8 cellular contexts compared by ENCODE assay signal in genomic region chr5:61330341-61330878, GRCh38. TPM values are rescaled to one million over a fixed set of nuclear protein-coding genes. Genes with fewer than 3 reads are reported as not detected.
DNase-seq lines count a peak whose midpoint lies in the region; ATAC-seq and TF ChIP-seq lines count a peak whose summit lies in the region.

No MANE protein-coding gene starts in this region.

- peak overlapping the region; percentile 38 for H3K4ac ChIP-seq in mesendoderm (ENCODE audit: low read depth, low read length)

- peak overlapping the region; percentile 93 for H3K4me2 ChIP-seq in mesendoderm (ENCODE audit: low read length)

- H2BK15ac ChIP-seq in mesendoderm (replicated peaks; ENCODE audit: low read depth): peak overlapping the region; percentile 27

- peak overlapping the region; percentile 77 to 84 for H3K27ac Mint-ChIP-seq in T-cell
- peak overlapping the region; percentile 35 to 99 for H3K27ac Mint-ChIP-seq in effector memory CD8-positive, alpha-beta T cell
- peak overlapping the region; percentile 85 for H3K27ac Mint-ChIP-seq in type B pancreatic cell

- H3K56ac ChIP-seq in mesendoderm (ENCODE audit: low read length): peak overlapping the region; percentile 96

- H3K9ac ChIP-seq in mesendoderm (ENCODE audit: low read length): peak overlapping the region; percentile 92

- H3K9me3 Mint-ChIP-seq in T-cell (no peaks in the 10 kb centered on the region), type B pancreatic cell (no peaks in the 10 kb centered on the region)
- no peaks in the 10 kb centered on the region for H3K9me3 Mint-ChIP-seq in effector memory CD8-positive, alpha-beta T cell

- no CpG with 5 or more reads among the region's 32 CpGs for WGBS in mesendoderm (ENCODE audit: extremely low coverage, insufficient coverage, low lambda C conversion rate)

- H3K18ac ChIP-seq in mesendoderm (ENCODE audit: low read length): peak overlapping the region; percentile 85

- H2BK120ac ChIP-seq in mesendoderm (ENCODE audit: low read depth, low read length): no peak overlapping the region

- DNase-seq in NCI-H1417 (lab: John Stamatoyannopoulos, UW): peak; percentile 74 to 86 (median 83)
- DNase-seq in NCI-H1417 treated with DMSO at 0.1 percent for 48 hours (lab: John Stamatoyannopoulos, UW): no peak
- DNase-seq in HuH-7.5 (ENCODE audit: low spot score): peak; percentile 31
- DNase-seq in T-cell: peak in 11 of 34 experiments; percentile 11 to 35 (median 15)
- DNase-seq in effector memory CD8-positive, alpha-beta T cell: peak in 1 of 3 experiments; percentile 22
- peak; percentile 97 for DNase-seq in mesendoderm
- DNase-seq in type B pancreatic cell (ENCODE audit: extremely low spot score, unreplicated experiment): no peak

- peaks cover 30 to 49% (median 47%) of the 10 kb centered on the region in 3 donors for H3K4me1 Mint-ChIP-seq in T-cell
- H3K4me1 Mint-ChIP-seq in effector memory CD8-positive, alpha-beta T cell (ENCODE audit: low read depth in 2 of 2): peaks cover 37 to 48% of the 10 kb centered on the region in 2 donors
- peaks cover 32% of the 10 kb centered on the region for H3K4me1 Mint-ChIP-seq in type B pancreatic cell (ENCODE audit: unreplicated experiment)

- H3K27me3 ChIP-seq in mesendoderm (ENCODE audit: insufficient read depth, low read length, poor library complexity): peaks cover 2% of the 10 kb centered on the region

- peak overlapping the region; percentile 88 for H3K27ac ChIP-seq in mesendoderm (ENCODE audit: low read depth, low read length)

- no peaks in the 10 kb centered on the region for H3K36me3 ChIP-seq in mesendoderm (ENCODE audit: control insufficient read depth, insufficient read depth, low read length)

- no peak for TF ChIP-seq CTCF in type B pancreatic cell (conservative IDR thresholded peaks at IDR 0.05)

- H3K23ac ChIP-seq in mesendoderm (ENCODE audit: low read length): no peak overlapping the region

- POLR2A ChIA-PET in T-cell (lab: Charles Lee): interaction anchor here (0.5 to 1.5 kb wide), 2 partner anchors 24 to 166 kb away, joined by 3 to 9 read pairs; no protein-coding TSS in a partner anchor

- ATAC-seq in T-cell (replicated peaks in 1 of 4): peak in 1 of 4 experiments; percentile 0
- no peak for ATAC-seq in effector memory CD8-positive, alpha-beta T cell (replicated peaks)
- no peak for ATAC-seq in HG03432 (IDR thresholded peaks at IDR 0.05; ENCODE audit: unreplicated experiment)

- no peak overlapping the region for H4K8ac ChIP-seq in mesendoderm (ENCODE audit: low read depth, low read length)

- H2BK5ac ChIP-seq in mesendoderm (ENCODE audit: low read length): peak overlapping the region; percentile 66

- H3K27me3 Mint-ChIP-seq in T-cell: peaks cover 5 to 27% of the 10 kb centered on the region in 2 donors
- peaks cover 0 to 10% of the 10 kb centered on the region in 2 donors for H3K27me3 Mint-ChIP-seq in effector memory CD8-positive, alpha-beta T cell
- H3K27me3 Mint-ChIP-seq in type B pancreatic cell: peaks cover 13% of the 10 kb centered on the region

- no peak overlapping the region for H4K5ac ChIP-seq in mesendoderm (ENCODE audit: low read length)

- H3K4me3 ChIP-seq in mesendoderm (ENCODE audit: low read length): peak overlapping the region; percentile 55

- H2AK5ac ChIP-seq in mesendoderm (ENCODE audit: low read length): no peak overlapping the region

- peaks cover 7% of the 10 kb centered on the region for H3K79me1 ChIP-seq in mesendoderm (ENCODE audit: low read length)

- H3K79me2 ChIP-seq in mesendoderm (ENCODE audit: control insufficient read depth, insufficient read depth, low read length): peaks cover 24% of the 10 kb centered on the region

- peak overlapping the region; percentile 81 to 95 (median 84) for H3K4me3 Mint-ChIP-seq in T-cell
- peak overlapping the region; percentile 93 to 95 for H3K4me3 Mint-ChIP-seq in effector memory CD8-positive, alpha-beta T cell
- peak overlapping the region; percentile 94 for H3K4me3 Mint-ChIP-seq in type B pancreatic cell

- peaks cover 32% of the 10 kb centered on the region for H3K4me1 ChIP-seq in mesendoderm (ENCODE audit: control insufficient read depth, low read depth, low read length)

- CTCF ChIA-PET in T-cell (lab: Charles Lee): interaction anchor here in 1 of 2 donors (1.0 to 2.1 kb wide), 3 partner anchors 47 to 78 kb away, joined by 3 to 16 read pairs (median 3); no protein-coding TSS in a partner anchor

- no peaks in the 10 kb centered on the region for H3K36me3 Mint-ChIP-seq in T-cell
- H3K36me3 Mint-ChIP-seq in effector memory CD8-positive, alpha-beta T cell (ENCODE audit: insufficient read depth): peaks cover 40% of the 10 kb centered on the region
- peaks cover 3% of the 10 kb centered on the region for H3K36me3 Mint-ChIP-seq in type B pancreatic cell

RNA-seq across cellular contexts. Expression of gene ZSWIM6, which starts 1.6 kb away (rescaled TPM):
- 10 to 100 TPM in 3 of 5 donors, 1 to 10 TPM in 2; 8.3 to 11.3 (median 10.1) TPM for total RNA-seq in T-cell
- 8.2 TPM for polyA plus RNA-seq in mesendoderm (2013, experiment 1 of 2)
- 8.1 TPM for polyA plus RNA-seq in mesendoderm (2013, experiment 2 of 2)
- 22.4 and 24.6 TPM in 2 replicates for total RNA-seq in type B pancreatic cell (ENCODE audit: low replicate concordance)

Comparison
In these comparisons a context has a peak if more than half of its experiments do, and no peak if none do; other contexts are left out.
1. DNase-seq: peak in NCI-H1417 (3 of 3), HuH-7.5 (single experiment) and mesendoderm (single experiment); none in NCI-H1417 treated with DMSO at 0.1 percent for 48 hours (single experiment) and type B pancreatic cell (single experiment).
2. Peak in every context shown above with its lines, with median percentiles within 50 percentile points of each other: H3K27ac Mint-ChIP-seq and H3K4me3 Mint-ChIP-seq.